29 cellular contexts compared by ENCODE assay signal in genomic region chr15:88835646-88836045, GRCh38. TPM values are rescaled to one million over a fixed set of nuclear protein-coding genes. Genes with fewer than 3 reads are reported as not detected.
DNase-seq lines count a peak whose midpoint lies in the region; ATAC-seq, FAIRE-seq and TF ChIP-seq lines count a peak whose summit lies in the region.
"Had no signal": no experiment of that assay in that cellular context is flagged by ENCODE, and none has a peak within 500 bp of the region (broad histone marks: within the 10 kb centered on the region; RNA-seq: fewer than 3 reads in every experiment).

No MANE protein-coding gene starts in this region.

- no peak for TF ChIP-seq RAD21 in IMR-90 (IDR thresholded peaks at IDR 0.05; ENCODE audit: low read length)

- no peaks in the 10 kb centered on the region for H3K36me3 ChIP-seq in IMR-90 (ENCODE audit: control insufficient read depth, insufficient read depth, low read length)
- no peaks in the 10 kb centered on the region for H3K36me3 ChIP-seq in brain microvascular endothelial cell (replicated peaks)
- H3K36me3 ChIP-seq in keratinocyte (ENCODE audit: control insufficient read depth in 2 of 2, extremely low read depth in 1 of 2, insufficient read depth in 2 of 2, low read length in 2 of 2), result no peaks in the 10 kb centered on the region
- H3K36me3 ChIP-seq: colonic mucosa, gastrocnemius medialis, ovary, right lobe of liver, suprapubic skin had no signal

- H3K23ac ChIP-seq in IMR-90 (ENCODE audit: low read depth, low read length), result no peak overlapping the region

- H2BK20ac ChIP-seq in IMR-90 (ENCODE audit: low read depth, low read length), result no peak overlapping the region

- H2BK5ac ChIP-seq in IMR-90 (ENCODE audit: low read depth, low read length, poor library complexity, severe bottlenecking), result no peak overlapping the region

- H3K14ac ChIP-seq in IMR-90 (replicated peaks; ENCODE audit: low read depth, low read length), result no peak overlapping the region

- no peak overlapping the region for H3K4ac ChIP-seq in IMR-90 (ENCODE audit: low read depth, low read length)

- H4K8ac ChIP-seq in IMR-90 (ENCODE audit: low read depth in 2 of 2, low read length in 2 of 2), result no peak overlapping the region

- H3K4me1 ChIP-seq in IMR-90 (ENCODE audit: control insufficient read depth, insufficient read depth, low read length) (peaks cover 5% of the 10 kb centered on the region; the same call in 1 of the 2 replicates), keratinocyte (ENCODE audit: control insufficient read depth, extremely low read depth, insufficient read depth, low read length) (no peaks in the 10 kb centered on the region)
- H3K4me1 ChIP-seq: body of pancreas, colonic mucosa, gastrocnemius medialis, right lobe of liver, suprapubic skin had no signal

- no peak overlapping the region for H4K91ac ChIP-seq in IMR-90 (ENCODE audit: insufficient read depth, low read depth, low read length)

- in situ Hi-C loops in IMR-90 (cut with MboI; ENCODE audit: low sequenced_read_pairs), result loop anchor here (25.0 kb wide), 2 partner anchors 173 to 348 kb away; no protein-coding TSS in a partner anchor
- in situ Hi-C loops in brain microvascular endothelial cell (cut with HindIII; ENCODE audit: low pct_ligation_motif_present, low sequenced_read_pairs), result no loop called here

- H3K9me3 ChIP-seq in IMR-90 (ENCODE audit: control insufficient read depth, insufficient read depth, low read length), result no peaks in the 10 kb centered on the region
- H3K9me3 ChIP-seq in keratinocyte (ENCODE audit: control insufficient read depth, low read depth, low read length), result no peaks in the 10 kb centered on the region
- no peaks in the 10 kb centered on the region for H3K9me3 ChIP-seq in CD4-positive, alpha-beta T cell (ENCODE audit: control insufficient read depth, low read length)
- H3K9me3 ChIP-seq: body of pancreas, colonic mucosa, gastrocnemius medialis, ovary, right lobe of liver, suprapubic skin had no signal

- H4K5ac ChIP-seq in IMR-90 (ENCODE audit: low read depth, low read length), result no peak overlapping the region

- H3K27ac Mint-ChIP-seq in CD4-positive, alpha-beta T cell, result no peak overlapping the region
- H3K27ac Mint-ChIP-seq: activated CD8-positive, alpha-beta memory T cell treated with anti-CD3 and anti-CD28 coated beads, Interleukin-2, amount 10 ng/mL, durations not matched to agents 7 days and 5 days; activated naive CD8-positive, alpha-beta T cell treated with anti-CD3 and anti-CD28 coated beads for 36 hours; H9; natural killer cell had no signal

- no peak overlapping the region for H3K4me3 Mint-ChIP-seq in CD4-positive, alpha-beta T cell
- H3K4me3 Mint-ChIP-seq: activated CD8-positive, alpha-beta memory T cell treated with anti-CD3 and anti-CD28 coated beads, Interleukin-2, amount 10 ng/mL, durations not matched to agents 7 days and 5 days; activated naive CD8-positive, alpha-beta T cell treated with anti-CD3 and anti-CD28 coated beads for 36 hours; activated T-helper 17 cell treated with anti-CD3 and anti-CD28 coated beads, Interleukin-2, amount 50 U/mL, for 72 hours; H9; natural killer cell had no signal

- intact Hi-C loops in IMR-90 (cut with micrococcal nuclease) (loop anchor here (2.0 kb wide), 1 partner anchor 359 kb away; no protein-coding TSS in a partner anchor), dorsolateral prefrontal cortex (cut with DNase I) (loop anchor here (2.0 to 10.0 kb wide), 5 partner anchors 177 to 359 kb away; partner anchors contain the start of gene AEN (in 1 of the 2))
- intact Hi-C loops in CD4-positive, alpha-beta T cell (cut with DNase I, micrococcal nuclease), result loop anchor here in 1 of 2 experiments (10.0 kb wide), 1 partner anchor 361 kb away; no protein-coding TSS in a partner anchor

- dilution Hi-C loops in IMR-90 (cut with HindIII; ENCODE audit: low sequenced_read_pairs, unreplicated experiment), result no loop called here
- dilution Hi-C loops in keratinocyte (cut with MboI; ENCODE audit: extremely low pct_ligation_motif_present, low sequenced_read_pairs), result no loop called here

- CTCF ChIA-PET in IMR-90 (lab: Yijun Ruan, JAX), result no interaction called here
- CTCF ChIA-PET in CD4-positive, alpha-beta T cell (lab: Charles Lee), result no interaction called here

- H3K27me3 ChIP-seq in IMR-90 (ENCODE audit: control insufficient read depth, insufficient read depth, low read length), result no peaks in the 10 kb centered on the region; the same call in 1 of the 2 replicates
- no peaks in the 10 kb centered on the region for H3K27me3 ChIP-seq in brain microvascular endothelial cell (replicated peaks)
- H3K27me3 ChIP-seq in keratinocyte (ENCODE audit: control insufficient read depth, extremely low read depth, insufficient read depth, low read length), result no peaks in the 10 kb centered on the region
- H3K27me3 ChIP-seq in dorsolateral prefrontal cortex, result no peaks in the 10 kb centered on the region
- no peaks in the 10 kb centered on the region for H3K27me3 ChIP-seq in CD4-positive, alpha-beta T cell (ENCODE audit: control insufficient read depth, insufficient read depth, low read length)
- H3K27me3 ChIP-seq: body of pancreas, colonic mucosa, gastrocnemius medialis, ovary, right lobe of liver had no signal

- H3K79me1 ChIP-seq in IMR-90 (ENCODE audit: low read depth in 1 of 2, low read length in 2 of 2), result no peaks in the 10 kb centered on the region

- no peak overlapping the region for H2AK5ac ChIP-seq in IMR-90 (ENCODE audit: low read depth, low read length)

- no peak overlapping the region for H2BK15ac ChIP-seq in IMR-90 (ENCODE audit: low read depth, low read length)

- no peak for ATAC-seq in IMR-90 (ENCODE audit: low read depth)
- no peak for ATAC-seq in CD4-positive, alpha-beta T cell (ENCODE audit: poor library complexity)
- ATAC-seq: activated CD8-positive, alpha-beta memory T cell treated with anti-CD3 and anti-CD28 coated beads, Interleukin-2, amount 10 ng/mL, durations not matched to agents 7 days and 5 days; activated T-helper 17 cell treated with anti-CD3 and anti-CD28 coated beads, Interleukin-2, amount 50 U/mL, for 72 hours; body of pancreas; gastrocnemius medialis; natural killer cell; right lobe of liver; Right ventricle myocardium inferior had no signal

- no peak overlapping the region for H2BK120ac ChIP-seq in IMR-90 (ENCODE audit: low read depth, low read length)

- peak; percentile 23 for FAIRE-seq in keratinocyte (lab: Jason Lieb, UNC)
- FAIRE-seq: endometrium had no signal

- no peak overlapping the region for H3K56ac ChIP-seq in IMR-90 (ENCODE audit: extremely low read depth, insufficient read depth, low read length)

- peaks cover 5% of the 10 kb centered on the region for H3K27me3 Mint-ChIP-seq in CD4-positive, alpha-beta T cell
- H3K27me3 Mint-ChIP-seq: activated CD8-positive, alpha-beta memory T cell treated with anti-CD3 and anti-CD28 coated beads, Interleukin-2, amount 10 ng/mL, durations not matched to agents 7 days and 5 days had no signal

- H3K79me2 ChIP-seq in keratinocyte (ENCODE audit: control insufficient read depth, insufficient read depth, low read length), result no peaks in the 10 kb centered on the region

- DNase-seq in AG10803 (ENCODE audit: low read depth), result peak; percentile 48
- peak; percentile 29 for DNase-seq in IMR-90
- peak; percentile 14 for DNase-seq in brain microvascular endothelial cell
- DNase-seq in keratinocyte (ENCODE audit: low read depth, low spot score), result no peak
- no peak for DNase-seq in NCI-H187 treated with DMSO at 0.1 percent for 48 hours (lab: John Stamatoyannopoulos, UW)
- no peak for DNase-seq in dorsolateral prefrontal cortex
- DNase-seq in MV-4-11 (lab: John Stamatoyannopoulos, UW), result no peak
- DNase-seq in CD4-positive, alpha-beta T cell, result no peak
- DNase-seq: activated CD4-positive, alpha-beta T cell treated with anti-CD3 and anti-CD28 coated beads for 4 hours; activated CD8-positive, alpha-beta memory T cell treated with anti-CD3 and anti-CD28 coated beads, Interleukin-2, amount 10 ng/mL, durations not matched to agents 7 days and 5 days; activated naive CD8-positive, alpha-beta T cell treated with anti-CD3 and anti-CD28 coated beads for 36 hours; body of pancreas; colonic mucosa; DND-41; gastrocnemius medialis; H9; Karpas-422; left cardiac atrium; mesendoderm; natural killer cell; NCI-H1105 treated with DMSO at 0.1 percent for 48 hours; NCI-H524 treated with DMSO at 0.1 percent for 48 hours; ovary; right lobe of liver had no signal

- H3K9ac ChIP-seq in IMR-90 (ENCODE audit: low read depth, low read length) (no peak overlapping the region), keratinocyte (ENCODE audit: control insufficient read depth, extremely low read depth, insufficient read depth, low read length) (no peak overlapping the region)

- no peak overlapping the region for H3K4me3 ChIP-seq in AG10803 (ENCODE audit: low read length)
- no peak overlapping the region for H3K4me3 ChIP-seq in IMR-90 (ENCODE audit: insufficient read depth, low read depth, low read length)
- H3K4me3 ChIP-seq in brain microvascular endothelial cell (ENCODE audit: low read depth, low read length), result no peak overlapping the region
- no peak overlapping the region for H3K4me3 ChIP-seq in keratinocyte (ENCODE audit: control insufficient read depth in 2 of 3, extremely low read depth in 1 of 3, insufficient read depth in 2 of 3, low read depth in 1 of 3, low read length in 3 of 3)
- no peak overlapping the region for H3K4me3 ChIP-seq in dorsolateral prefrontal cortex
- H3K4me3 ChIP-seq: body of pancreas, colonic mucosa, gastrocnemius medialis, ovary, right lobe of liver, suprapubic skin had no signal

- POLR2A ChIA-PET in IMR-90 (lab: Charles Lee; ENCODE audit: unreplicated experiment), result no interaction called here
- POLR2A ChIA-PET in CD4-positive, alpha-beta T cell (lab: Charles Lee), result no interaction called here

- no peaks in the 10 kb centered on the region for H3K36me3 Mint-ChIP-seq in CD4-positive, alpha-beta T cell (ENCODE audit: low read depth)
- H3K36me3 Mint-ChIP-seq: activated CD8-positive, alpha-beta memory T cell treated with anti-CD3 and anti-CD28 coated beads, Interleukin-2, amount 10 ng/mL, durations not matched to agents 7 days and 5 days; activated naive CD8-positive, alpha-beta T cell treated with anti-CD3 and anti-CD28 coated beads for 36 hours; natural killer cell had no signal

- no peaks in the 10 kb centered on the region for H3K9me3 Mint-ChIP-seq in CD4-positive, alpha-beta T cell
- H3K9me3 Mint-ChIP-seq: activated naive CD8-positive, alpha-beta T cell treated with anti-CD3 and anti-CD28 coated beads for 36 hours; activated T-helper 17 cell treated with anti-CD3 and anti-CD28 coated beads, Interleukin-2, amount 50 U/mL, for 72 hours; H9; natural killer cell had no signal

- no peak for TF ChIP-seq CTCF in AG10803 (conservative IDR thresholded peaks at IDR 0.05; ENCODE audit: low read length)
- no peak for TF ChIP-seq CTCF in IMR-90 (conservative IDR thresholded peaks at IDR 0.05; ENCODE audit: low read depth, low read length)
- no peak for TF ChIP-seq CTCF in brain microvascular endothelial cell (IDR thresholded peaks at IDR 0.05; ENCODE audit: low read depth, low read length, missing control alignments)
- TF ChIP-seq CTCF in keratinocyte (optimal IDR thresholded peaks at IDR 0.05 in 1 of 3, IDR thresholded peaks at IDR 0.05 in 1 of 3, conservative IDR thresholded peaks at IDR 0.05 in 1 of 3; ENCODE audit: extremely low read depth in 1 of 3, insufficient read depth in 2 of 3, low read length in 3 of 3), result no peak
- no peak for TF ChIP-seq CTCF in dorsolateral prefrontal cortex (IDR thresholded peaks at IDR 0.05 in 54 of 56, conservative IDR thresholded peaks at IDR 0.05 in 2 of 56; ENCODE audit: low read depth in 1 of 56, partially characterized antibody in 56 of 56)
- no peak for TF ChIP-seq CTCF in CD4-positive, alpha-beta T cell (IDR thresholded peaks at IDR 0.05)

- BruUV-seq in IMR-90 (replicated peaks; lab: Mats Ljungman, UMichigan), result no TSS peak

- no peak overlapping the region for H3K18ac ChIP-seq in IMR-90 (ENCODE audit: low read depth, low read length)

- no CpG with 5 or more reads among the region's 2 CpGs for WGBS in IMR-90 (ENCODE audit: extremely low coverage in 2 of 2, insufficient read length in 1 of 2), 2 experiments

- H3K9me1 ChIP-seq in IMR-90 (ENCODE audit: insufficient read depth, low read length) (no peaks in the 10 kb centered on the region), keratinocyte (ENCODE audit: control insufficient read depth, extremely low read depth, insufficient read depth, low read length) (no peaks in the 10 kb centered on the region)

- TF ChIP-seq POLR2A in IMR-90 (IDR thresholded peaks at IDR 0.05; ENCODE audit: low read depth, low read length), result no peak

- H4K20me1 ChIP-seq in IMR-90 (ENCODE audit: insufficient read depth, low read length) (no peaks in the 10 kb centered on the region), keratinocyte (ENCODE audit: control insufficient read depth, extremely low read depth, insufficient read depth, low read length) (no peaks in the 10 kb centered on the region)

- no peak overlapping the region for H2AK9ac ChIP-seq in IMR-90 (replicated peaks; ENCODE audit: low read depth, low read length, poor library complexity)

- no peaks in the 10 kb centered on the region for H3K4me1 Mint-ChIP-seq in CD4-positive, alpha-beta T cell (ENCODE audit: low read depth)
- H3K4me1 Mint-ChIP-seq: activated CD8-positive, alpha-beta memory T cell treated with anti-CD3 and anti-CD28 coated beads, Interleukin-2, amount 10 ng/mL, durations not matched to agents 7 days and 5 days; activated T-helper 17 cell treated with anti-CD3 and anti-CD28 coated beads, Interleukin-2, amount 50 U/mL, for 72 hours had no signal

- no peak overlapping the region for H3K27ac ChIP-seq in IMR-90 (ENCODE audit: insufficient read depth, low read length)
- H3K27ac ChIP-seq in brain microvascular endothelial cell, result no peak overlapping the region
- no peak overlapping the region for H3K27ac ChIP-seq in keratinocyte (ENCODE audit: control insufficient read depth, insufficient read depth, low read length)
- no peak overlapping the region for H3K27ac ChIP-seq in dorsolateral prefrontal cortex
- no peak overlapping the region for H3K27ac ChIP-seq in CD4-positive, alpha-beta T cell (ENCODE audit: low read depth, low read length)
- H3K27ac ChIP-seq: body of pancreas, colonic mucosa, gastrocnemius medialis, ovary, right lobe of liver, suprapubic skin had no signal

- no peak overlapping the region for H2AFZ ChIP-seq in IMR-90 (replicated peaks; ENCODE audit: low read length, poor library complexity)
- H2AFZ ChIP-seq in keratinocyte (ENCODE audit: control insufficient read depth, low read length), result no peak overlapping the region

- no peak overlapping the region for H3K4me2 ChIP-seq in IMR-90 (ENCODE audit: low read depth, low read length)
- H3K4me2 ChIP-seq in keratinocyte (ENCODE audit: control insufficient read depth, extremely low read depth, insufficient read depth, low read depth, low read length), result no peak overlapping the region

RNA-seq across cellular contexts. Expression of gene ACAN, which starts 32.4 kb away (rescaled TPM):
- 0.54 and 0.56 TPM in 2 replicates for total RNA-seq in IMR-90 (2012; rRNA removed)
- polyA plus RNA-seq in IMR-90 (2012; rRNA removed), result 0.96 and 1.2 TPM in 2 replicates
- polyA plus RNA-seq in IMR-90 (2012; cell fraction: cytosol; rRNA removed), result 1.1 and 1.3 TPM in 2 replicates
- 0.85 and 1.8 TPM in 2 replicates for polyA plus RNA-seq in IMR-90 (2012; cell fraction: nucleus; rRNA removed; ENCODE audit: low replicate concordance)
- not detected in 3 replicates for polyA plus RNA-seq in keratinocyte
- not detected for polyA plus RNA-seq in keratinocyte (2011; ENCODE audit: low read depth)
- polyA plus RNA-seq in keratinocyte (2011; cell fraction: cytosol; rRNA removed), result not detected in 2 replicates
- not detected in 2 replicates for polyA plus RNA-seq in keratinocyte (2011; cell fraction: nucleus; rRNA removed)
- polyA plus RNA-seq in keratinocyte (2012; ENCODE audit: low replicate concordance), result not detected in 2 replicates
- polyA minus RNA-seq in keratinocyte, result not detected in 3 replicates
- not detected for polyA minus RNA-seq in keratinocyte (2011; cell fraction: cytosol; rRNA and poly(A)+ RNA removed)
- not detected in 2 replicates for polyA minus RNA-seq in keratinocyte (2011; cell fraction: nucleus; rRNA and poly(A)+ RNA removed)
- 1 to 10 TPM in 119 of 120 experiments, under 1 TPM in 1; 0.95 to 8.1 (median 2.8) TPM for total RNA-seq in dorsolateral prefrontal cortex
- total RNA-seq in CD4-positive, alpha-beta T cell, result not detected
- total RNA-seq: activated CD8-positive, alpha-beta memory T cell treated with anti-CD3 and anti-CD28 coated beads, Interleukin-2, amount 10 ng/mL, durations not matched to agents 7 days and 5 days; activated naive CD8-positive, alpha-beta T cell treated with anti-CD3 and anti-CD28 coated beads for 36 hours; activated T-helper 17 cell treated with anti-CD3 and anti-CD28 coated beads, Interleukin-2, amount 50 U/mL, for 72 hours; HT-29; natural killer cell; Right ventricle myocardium inferior had no signal

RNA-seq across cellular contexts. Expression of gene HAPLN3, which starts 59.7 kb away (rescaled TPM):
- 4.4 and 5.9 TPM in 2 replicates for total RNA-seq in IMR-90 (2012; rRNA removed)
- 28.6 and 30.8 TPM in 2 replicates for polyA plus RNA-seq in IMR-90 (2012; rRNA removed)
- 22.4 and 24.0 TPM in 2 replicates for polyA plus RNA-seq in IMR-90 (2012; cell fraction: cytosol; rRNA removed)
- polyA plus RNA-seq in IMR-90 (2012; cell fraction: nucleus; rRNA removed; ENCODE audit: low replicate concordance), result 247 and 404 TPM in 2 replicates
- polyA plus RNA-seq in keratinocyte, result 1.4 to 2.2 TPM (median 1.4 TPM) in 3 replicates
- polyA plus RNA-seq in keratinocyte (2011; ENCODE audit: low read depth), result 2.4 TPM
- polyA plus RNA-seq in keratinocyte (2011; cell fraction: cytosol; rRNA removed), result 0.47 and 0.87 TPM in 2 replicates
- polyA plus RNA-seq in keratinocyte (2011; cell fraction: nucleus; rRNA removed), result 4.2 and 6.1 TPM in 2 replicates
- 2.1 and 5.0 TPM in 2 replicates for polyA plus RNA-seq in keratinocyte (2012; ENCODE audit: low replicate concordance)
- 0.43 to 0.66 TPM (median 0.61 TPM) in 3 replicates for polyA minus RNA-seq in keratinocyte
- polyA minus RNA-seq in keratinocyte (2011; cell fraction: cytosol; rRNA and poly(A)+ RNA removed), result not detected
- polyA minus RNA-seq in keratinocyte (2011; cell fraction: nucleus; rRNA and poly(A)+ RNA removed), result 1.6 and 2.2 TPM in 2 replicates
- total RNA-seq in dorsolateral prefrontal cortex, result 10 to 100 TPM in 2 of 120 experiments, 1 to 10 TPM in 115, under 1 TPM in 3; 0.44 to 13.0 (median 3.2) TPM
- total RNA-seq in CD4-positive, alpha-beta T cell, result 10 to 100 TPM; 79.0 to 80.2 TPM

Comparison
In these comparisons a context has a peak if more than half of its experiments do, and no peak if none do; other contexts are left out.
1. DNase-seq: peak in AG10803 (single experiment), IMR-90 (single experiment) and brain microvascular endothelial cell (single experiment); none in keratinocyte (single experiment), NCI-H187 treated with DMSO at 0.1 percent for 48 hours (single experiment), dorsolateral prefrontal cortex (0 of 10), MV-4-11 (single experiment) and CD4-positive, alpha-beta T cell (0 of 10).
2. RNA of gene HAPLN3, which starts 59.7 kb away (total RNA-seq): 79.0 to 80.2 TPM in CD4-positive, alpha-beta T cell; 4.4 to 5.9 TPM in IMR-90 and 0.44 to 13.0 TPM in dorsolateral prefrontal cortex; every median in the first group is over 4 times any median in the second.